ENCODE assay signal across 9 cellular contexts in genomic region chr4:165294907-165295306, GRCh38. TPM values are rescaled to one million over a fixed set of nuclear protein-coding genes. Genes with fewer than 3 reads are reported as not detected.
DNase-seq lines count a peak whose midpoint lies in the region; ATAC-seq, FAIRE-seq and TF ChIP-seq lines count a peak whose summit lies in the region.
"Had no signal": no experiment of that assay in that cellular context is flagged by ENCODE, and none has a peak within 500 bp of the region (broad histone marks: within the 10 kb centered on the region; RNA-seq: fewer than 3 reads in every experiment).

No MANE protein-coding gene starts in this region.

- no peaks in the 10 kb centered on the region for H4K20me1 ChIP-seq in Karpas-422 (ENCODE audit: insufficient read depth, low read depth, low read length)

- TF ChIP-seq POLR2A in gastrocnemius medialis (IDR thresholded peaks at IDR 0.05): no peak

- H3K4me3 ChIP-seq in Karpas-422 (ENCODE audit: low read length): peak overlapping the region; percentile 55
- no peak overlapping the region for H3K4me3 ChIP-seq in gastrocnemius medialis
- H3K4me3 ChIP-seq: lung had no signal

- H3K4me2 ChIP-seq in Karpas-422 (ENCODE audit: low read depth, low read length, poor library complexity, severe bottlenecking): peak overlapping the region; percentile 66

- in situ Hi-C loops in gastrocnemius medialis (cut with MboI; ENCODE audit: low sequenced_read_pairs in 4 of 4): no loop called here

- H3K27ac ChIP-seq in Karpas-422 (ENCODE audit: low read length) (peak overlapping the region; percentile 90), gastrocnemius medialis (no peak overlapping the region)

- H3K9me3 ChIP-seq in Karpas-422 (ENCODE audit: low read length): no peaks in the 10 kb centered on the region
- no peaks in the 10 kb centered on the region for H3K9me3 ChIP-seq in gastrocnemius medialis

- H3K9me2 ChIP-seq in Karpas-422 (replicated peaks; ENCODE audit: insufficient read depth, low read length): no peaks in the 10 kb centered on the region

- no peak for FAIRE-seq in RCC 7860 (lab: Jason Lieb, UNC)

- DNase-seq in Karpas-422 (peak; percentile 84), memory B cell (ENCODE audit: low spot score in 2 of 2) (peak; percentile 18 to 22), RCC 7860 (ENCODE audit: low spot score) (no peak), HFFc6 (no peak), posterior vena cava (ENCODE audit: low spot score) (no peak), gastrocnemius medialis (no peak)

- H3K4me1 Mint-ChIP-seq in memory B cell (peaks cover 20% of the 10 kb centered on the region), HFFc6 (ENCODE audit: low read depth) (no peaks in the 10 kb centered on the region; the same call in 1 of the 2 replicates)

- H2AFZ ChIP-seq in Karpas-422 (ENCODE audit: low read length): peak overlapping the region; percentile 49

- H3K27me3 ChIP-seq in Karpas-422 (ENCODE audit: low read length): no peaks in the 10 kb centered on the region
- no peaks in the 10 kb centered on the region for H3K27me3 ChIP-seq in gastrocnemius medialis

- H3K36me3 ChIP-seq in Karpas-422 (ENCODE audit: insufficient read depth, low read length) (peaks cover 24% of the 10 kb centered on the region; the same call in 1 of the 2 replicates), gastrocnemius medialis (no peaks in the 10 kb centered on the region)

- H3K27me3 Mint-ChIP-seq in memory B cell (no peaks in the 10 kb centered on the region), HFFc6 (ENCODE audit: insufficient read depth) (no peaks in the 10 kb centered on the region)

- H3K9ac ChIP-seq in Karpas-422 (ENCODE audit: low read length): peak overlapping the region; percentile 66

- H3K4me1 ChIP-seq in Karpas-422 (ENCODE audit: low read length) (peaks cover 54% of the 10 kb centered on the region), gastrocnemius medialis (no peaks in the 10 kb centered on the region)

- ATAC-seq in GM18511 (IDR thresholded peaks at IDR 0.05; ENCODE audit: unreplicated experiment) (peak; percentile 98), GM21576 (IDR thresholded peaks at IDR 0.05; ENCODE audit: unreplicated experiment) (peak; percentile 97), memory B cell (ENCODE audit: low read depth) (peak; percentile 88), gastrocnemius medialis (no peak)

- H3K36me3 Mint-ChIP-seq in memory B cell: peaks cover 22% of the 10 kb centered on the region
- no peaks in the 10 kb centered on the region for H3K36me3 Mint-ChIP-seq in HFFc6 (ENCODE audit: low read depth)

- H3K4me3 Mint-ChIP-seq in memory B cell (peak overlapping the region; percentile 88), HFFc6 (no peak overlapping the region)

- intact Hi-C loops in posterior vena cava (cut with DNase I) (no loop called here), gastrocnemius medialis (cut with DNase I; ENCODE audit: low total_unique reads) (no loop called here)

- TF ChIP-seq CTCF in HFFc6 (IDR thresholded peaks at IDR 0.05) (no peak), gastrocnemius medialis (IDR thresholded peaks at IDR 0.05 in 4 of 5, conservative IDR thresholded peaks at IDR 0.05 in 1 of 5) (no peak)

- peaks cover 66% of the 10 kb centered on the region for H3K79me2 ChIP-seq in Karpas-422 (ENCODE audit: low read length)

- H3K27ac Mint-ChIP-seq in memory B cell (peak overlapping the region; percentile 91), HFFc6 (no peak overlapping the region)

- H3K9me3 Mint-ChIP-seq in memory B cell (no peaks in the 10 kb centered on the region), HFFc6 (no peaks in the 10 kb centered on the region)

RNA-seq across cellular contexts. Expression of gene MSMO1, which starts 32.6 kb away (rescaled TPM):
- total RNA-seq in Karpas-422 (2014; rRNA removed; shearing (Covaris generic); ENCODE audit: low replicate concordance): 158 and 345 TPM in 2 replicates
- 10 to 100 TPM; 23.8 to 27.9 (median 25.6) TPM for total RNA-seq in HFFc6 (2021; fragmentation: NEBNext Ultra II Directional; extraction: Animal tissue kit (Norgen Biotek cat#: 25700))
- total RNA-seq in posterior vena cava (10 to 100 TPM; 21.5 to 26.8 TPM), gastrocnemius medialis (1 to 10 TPM; 3.9 to 7.7 (median 4.1) TPM)

Comparison
In these comparisons a context has a peak if more than half of its experiments do, and no peak if none do; other contexts are left out.
1. ATAC-seq: peak in GM18511 (single experiment), GM21576 (single experiment) and memory B cell (single experiment); none in gastrocnemius medialis (0 of 2).
2. DNase-seq: peak in Karpas-422 (single experiment) and memory B cell (2 of 2); none in RCC 7860 (single experiment), HFFc6 (single experiment), posterior vena cava (single experiment) and gastrocnemius medialis (0 of 2).